Comparison of ENCODE assay signal across 8 cellular contexts in genomic region chr20:63553251-63553932, GRCh38. TPM values are rescaled to one million over a fixed set of nuclear protein-coding genes. Genes with fewer than 3 reads are reported as not detected.
DNase-seq lines count a peak whose midpoint lies in the region; ATAC-seq and TF ChIP-seq lines count a peak whose summit lies in the region.

No MANE protein-coding gene starts in this region.

- H3K4me3 ChIP-seq in PC-3 (ENCODE audit: low read length) (peak overlapping the region; percentile 89), neuron (ENCODE audit: low read length) (peak overlapping the region; percentile 41), suprapubic skin (peak overlapping the region; percentile 57)

- H4K20me1 ChIP-seq in PC-3 (ENCODE audit: low read length), result no peaks in the 10 kb centered on the region

- H3K4me1 ChIP-seq in PC-3 (ENCODE audit: insufficient read depth, low read length), result peaks cover 7% of the 10 kb centered on the region
- H3K4me1 ChIP-seq in neuron (ENCODE audit: insufficient read depth, low read length), result peaks cover 10% of the 10 kb centered on the region
- peaks cover 24% of the 10 kb centered on the region for H3K4me1 ChIP-seq in suprapubic skin

- CTCF ChIA-PET in PC-3 (lab: Charles Lee), result no interaction called here

- no peaks in the 10 kb centered on the region for H3F3A ChIP-seq in PC-3 (ENCODE audit: low read length, unreplicated experiment)

- no peak for TF ChIP-seq POLR2A in suprapubic skin (IDR thresholded peaks at IDR 0.05)

- H3K4me2 ChIP-seq in PC-3 (ENCODE audit: low read length), result peak overlapping the region; percentile 100

- no TSS peak for BruUV-seq in PC-3 (replicated peaks; lab: Mats Ljungman, UMichigan)

- H2AFZ ChIP-seq in PC-3 (ENCODE audit: low read length), result peak overlapping the region; percentile 99
- H2AFZ ChIP-seq in neuron (ENCODE audit: low read depth, low read length), result peak overlapping the region; percentile 81

- H3K9ac ChIP-seq in PC-3 (ENCODE audit: low read length), result peak overlapping the region; percentile 67

- no peaks in the 10 kb centered on the region for H3K79me2 ChIP-seq in PC-3 (ENCODE audit: low read length)

- no peak for TF ChIP-seq CTCF in PC-3 (conservative IDR thresholded peaks at IDR 0.05; ENCODE audit: low read depth, low read length)
- TF ChIP-seq CTCF in suprapubic skin (IDR thresholded peaks at IDR 0.05), result no peak

- intact Hi-C loops in PC-3 (cut with micrococcal nuclease), result no loop called here

- 0% methylated on average over 10 of the region's 37 CpGs for whole genome bisulfite sequencing in suprapubic skin

- TF ChIP-seq EP300 in suprapubic skin (IDR thresholded peaks at IDR 0.05), result no peak

- H3K9me3 ChIP-seq in PC-3 (ENCODE audit: low read length) (no peaks in the 10 kb centered on the region), neuron (ENCODE audit: low read length) (no peaks in the 10 kb centered on the region), suprapubic skin (no peaks in the 10 kb centered on the region)

- POLR2A ChIA-PET in PC-3 (lab: Charles Lee; ENCODE audit: unreplicated experiment), result no interaction called here

- DNase-seq in DMS53 (lab: John Stamatoyannopoulos, UW), result peak; percentile 55
- DNase-seq in DMS53 treated with DMSO at 0.1 percent for 48 hours (lab: John Stamatoyannopoulos, UW; ENCODE audit: unreplicated experiment), result no peak
- DNase-seq in PC-3, result peak; percentile 83
- DNase-seq in activated T-helper 1 cell treated with Interleukin-2 at 50 U/mL for 16 hours (ENCODE audit: low read depth), result peak; percentile 73
- DNase-seq in fibroblast of peridontal ligament (ENCODE audit: extremely low read depth), result peak; percentile 74
- DNase-seq in suprapubic skin (ENCODE audit: low spot score in 2 of 2), result peak; percentile 94 to 95

- ATAC-seq in HG03439 (IDR thresholded peaks at IDR 0.05; ENCODE audit: unreplicated experiment) (peak; percentile 40), PC-3 (peak; percentile 68)

- H3K27ac ChIP-seq in PC-3 (ENCODE audit: low read length) (no peak overlapping the region), suprapubic skin (no peak overlapping the region)

- H3K9me2 ChIP-seq in PC-3 (replicated peaks; ENCODE audit: low read length), result no peaks in the 10 kb centered on the region

- H3K27me3 ChIP-seq in PC-3 (ENCODE audit: low read length), result no peaks in the 10 kb centered on the region
- H3K27me3 ChIP-seq in neuron (ENCODE audit: insufficient read depth, low read length), result peaks cover 8% of the 10 kb centered on the region
- H3K27me3 ChIP-seq in suprapubic skin, result peaks cover 16% of the 10 kb centered on the region

- H3K36me3 ChIP-seq in PC-3 (ENCODE audit: low read depth, low read length), result no peaks in the 10 kb centered on the region
- no peaks in the 10 kb centered on the region for H3K36me3 ChIP-seq in neuron (ENCODE audit: insufficient read depth, low read length)
- no peaks in the 10 kb centered on the region for H3K36me3 ChIP-seq in suprapubic skin

RNA-seq across cellular contexts. Expression of gene FNDC11, which starts 0.6 kb away (rescaled TPM):
- 0.40 and 1.8 TPM in 2 replicates for total RNA-seq in PC-3 (2014; rRNA removed)
- total RNA-seq in suprapubic skin, result under 1 TPM in 2 of 4 donors, not detected in 2; 0.25 to 0.36 TPM

RNA-seq across cellular contexts. Expression of gene SRMS, which starts 5.8 kb away (rescaled TPM):
- total RNA-seq in PC-3 (2014; rRNA removed), result 0.22 and 0.63 TPM in 2 replicates
- total RNA-seq in suprapubic skin, result 1 to 10 TPM in 1 of 4 donors, not detected in 3; 1.3 TPM

RNA-seq across cellular contexts. Expression of gene PTK6, which starts 16.2 kb away (rescaled TPM):
- total RNA-seq in PC-3 (2014; rRNA removed), result 11.1 and 15.1 TPM in 2 replicates
- 10 to 100 TPM; 58.0 to 70.6 (median 65.6) TPM for total RNA-seq in suprapubic skin

RNA-seq across cellular contexts. Expression of gene HELZ2, which starts 20.6 kb away (rescaled TPM):
- total RNA-seq in PC-3 (2014; rRNA removed) (33.4 and 77.2 TPM in 2 replicates), suprapubic skin (10 to 100 TPM; 22.8 to 36.6 (median 31.8) TPM)

RNA-seq across cellular contexts. Expression of gene PPDPF, which starts 32.8 kb away (rescaled TPM):
- total RNA-seq in PC-3 (2014; rRNA removed) (245 and 256 TPM in 2 replicates), suprapubic skin (100 to 1,000 TPM; 151 to 352 (median 299) TPM)
